1 cellular context compared by ENCODE assay signal in the genomic region with DNA sequence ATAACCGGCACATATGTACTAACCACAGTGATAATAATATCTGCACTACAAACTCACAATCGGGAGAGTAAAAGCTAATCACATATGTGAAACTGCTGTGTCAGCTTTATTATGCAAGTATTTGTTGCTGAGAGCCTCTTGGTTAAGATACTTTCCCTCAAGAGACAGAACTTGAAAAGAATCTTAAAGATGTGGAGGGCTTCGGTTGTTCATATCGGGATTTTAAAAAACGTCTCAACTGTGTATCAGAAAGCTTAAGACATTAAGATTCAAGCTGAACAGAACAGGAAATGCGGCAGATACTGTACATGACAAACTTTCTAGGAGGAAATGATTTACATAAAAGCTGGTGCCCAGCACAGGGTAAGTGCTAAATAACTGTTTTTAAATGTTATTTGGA.
A peak's percentile ranks its signal among the peaks of the same experiment; 100 is the strongest.
TF ChIP-seq lines count a peak whose summit lies in the region.

No MANE protein-coding gene starts in this region.

TF ChIP-seq in HepG2, 621 proteins besides CTCF, POLR2A, EP300 and RAD21:
- TF ChIP-seq MAFF (IDR thresholded peaks at IDR 0.05; ENCODE audit: low read depth, low read length), result peak; percentile 100
- TF ChIP-seq, protein P1, sequence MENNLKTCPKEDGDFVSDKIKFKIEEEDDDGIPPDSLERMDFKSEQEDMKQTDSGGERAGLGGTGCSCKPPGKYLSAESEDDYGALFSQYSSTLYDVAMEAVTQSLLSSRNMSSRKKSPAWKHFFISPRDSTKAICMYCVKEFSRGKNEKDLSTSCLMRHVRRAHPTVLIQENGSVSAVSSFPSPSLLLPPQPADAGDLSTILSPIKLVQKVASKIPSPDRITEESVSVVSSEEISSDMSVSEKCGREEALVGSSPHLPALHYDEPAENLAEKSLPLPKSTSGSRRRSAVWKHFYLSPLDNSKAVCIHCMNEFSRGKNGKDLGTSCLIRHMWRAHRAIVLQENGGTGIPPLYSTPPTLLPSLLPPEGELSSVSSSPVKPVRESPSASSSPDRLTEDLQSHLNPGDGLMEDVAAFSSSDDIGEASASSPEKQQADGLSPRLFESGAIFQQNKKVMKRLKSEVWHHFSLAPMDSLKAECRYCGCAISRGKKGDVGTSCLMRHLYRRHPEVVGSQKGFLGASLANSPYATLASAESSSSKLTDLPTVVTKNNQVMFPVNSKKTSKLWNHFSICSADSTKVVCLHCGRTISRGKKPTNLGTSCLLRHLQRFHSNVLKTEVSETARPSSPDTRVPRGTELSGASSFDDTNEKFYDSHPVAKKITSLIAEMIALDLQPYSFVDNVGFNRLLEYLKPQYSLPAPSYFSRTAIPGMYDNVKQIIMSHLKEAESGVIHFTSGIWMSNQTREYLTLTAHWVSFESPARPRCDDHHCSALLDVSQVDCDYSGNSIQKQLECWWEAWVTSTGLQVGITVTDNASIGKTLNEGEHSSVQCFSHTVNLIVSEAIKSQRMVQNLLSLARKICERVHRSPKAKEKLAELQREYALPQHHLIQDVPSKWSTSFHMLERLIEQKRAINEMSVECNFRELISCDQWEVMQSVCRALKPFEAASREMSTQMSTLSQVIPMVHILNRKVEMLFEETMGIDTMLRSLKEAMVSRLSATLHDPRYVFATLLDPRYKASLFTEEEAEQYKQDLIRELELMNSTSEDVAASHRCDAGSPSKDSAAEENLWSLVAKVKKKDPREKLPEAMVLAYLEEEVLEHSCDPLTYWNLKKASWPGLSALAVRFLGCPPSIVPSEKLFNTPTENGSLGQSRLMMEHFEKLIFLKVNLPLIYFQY (CRISPR knock-in tag; IDR thresholded peaks at IDR 0.05; ENCODE audit: borderline replicate concordance), result no peak
- TF ChIP-seq EZH2 (conservative IDR thresholded peaks at IDR 0.05; ENCODE audit: low read depth, low read length), result no peak
- no peak for TF ChIP-seq NONO (IDR thresholded peaks at IDR 0.05)
- no peak for TF ChIP-seq NONO (CRISPR knock-in tag; conservative IDR thresholded peaks at IDR 0.05)
- no peak for TF ChIP-seq ZNF329 (CRISPR knock-in tag; IDR thresholded peaks at IDR 0.05; ENCODE audit: low read depth)
- TF ChIP-seq, protein P2, sequence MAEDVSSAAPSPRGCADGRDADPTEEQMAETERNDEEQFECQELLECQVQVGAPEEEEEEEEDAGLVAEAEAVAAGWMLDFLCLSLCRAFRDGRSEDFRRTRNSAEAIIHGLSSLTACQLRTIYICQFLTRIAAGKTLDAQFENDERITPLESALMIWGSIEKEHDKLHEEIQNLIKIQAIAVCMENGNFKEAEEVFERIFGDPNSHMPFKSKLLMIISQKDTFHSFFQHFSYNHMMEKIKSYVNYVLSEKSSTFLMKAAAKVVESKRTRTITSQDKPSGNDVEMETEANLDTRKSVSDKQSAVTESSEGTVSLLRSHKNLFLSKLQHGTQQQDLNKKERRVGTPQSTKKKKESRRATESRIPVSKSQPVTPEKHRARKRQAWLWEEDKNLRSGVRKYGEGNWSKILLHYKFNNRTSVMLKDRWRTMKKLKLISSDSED (CRISPR knock-in tag; IDR thresholded peaks at IDR 0.05), result no peak
- TF ChIP-seq, protein P3, sequence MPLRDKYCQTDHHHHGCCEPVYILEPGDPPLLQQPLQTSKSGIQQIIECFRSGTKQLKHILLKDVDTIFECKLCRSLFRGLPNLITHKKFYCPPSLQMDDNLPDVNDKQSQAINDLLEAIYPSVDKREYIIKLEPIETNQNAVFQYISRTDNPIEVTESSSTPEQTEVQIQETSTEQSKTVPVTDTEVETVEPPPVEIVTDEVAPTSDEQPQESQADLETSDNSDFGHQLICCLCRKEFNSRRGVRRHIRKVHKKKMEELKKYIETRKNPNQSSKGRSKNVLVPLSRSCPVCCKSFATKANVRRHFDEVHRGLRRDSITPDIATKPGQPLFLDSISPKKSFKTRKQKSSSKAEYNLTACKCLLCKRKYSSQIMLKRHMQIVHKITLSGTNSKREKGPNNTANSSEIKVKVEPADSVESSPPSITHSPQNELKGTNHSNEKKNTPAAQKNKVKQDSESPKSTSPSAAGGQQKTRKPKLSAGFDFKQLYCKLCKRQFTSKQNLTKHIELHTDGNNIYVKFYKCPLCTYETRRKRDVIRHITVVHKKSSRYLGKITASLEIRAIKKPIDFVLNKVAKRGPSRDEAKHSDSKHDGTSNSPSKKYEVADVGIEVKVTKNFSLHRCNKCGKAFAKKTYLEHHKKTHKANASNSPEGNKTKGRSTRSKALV (CRISPR knock-in tag; IDR thresholded peaks at IDR 0.05), result no peak
- TF ChIP-seq, protein P4, sequence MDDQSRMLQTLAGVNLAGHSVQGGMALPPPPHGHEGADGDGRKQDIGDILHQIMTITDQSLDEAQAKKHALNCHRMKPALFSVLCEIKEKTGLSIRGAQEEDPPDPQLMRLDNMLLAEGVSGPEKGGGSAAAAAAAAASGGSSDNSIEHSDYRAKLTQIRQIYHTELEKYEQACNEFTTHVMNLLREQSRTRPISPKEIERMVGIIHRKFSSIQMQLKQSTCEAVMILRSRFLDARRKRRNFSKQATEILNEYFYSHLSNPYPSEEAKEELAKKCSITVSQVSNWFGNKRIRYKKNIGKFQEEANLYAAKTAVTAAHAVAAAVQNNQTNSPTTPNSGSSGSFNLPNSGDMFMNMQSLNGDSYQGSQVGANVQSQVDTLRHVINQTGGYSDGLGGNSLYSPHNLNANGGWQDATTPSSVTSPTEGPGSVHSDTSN (CRISPR knock-in tag; IDR thresholded peaks at IDR 0.05; ENCODE audit: borderline replicate concordance), result no peak
- TF ChIP-seq MAFK (conservative IDR thresholded peaks at IDR 0.05 in 1 of 2, IDR thresholded peaks at IDR 0.05 in 1 of 2; ENCODE audit: low read length in 2 of 2), result peak; percentile 99 to 100
